ENCODE assay signal across 1 cellular context in the genomic region with DNA sequence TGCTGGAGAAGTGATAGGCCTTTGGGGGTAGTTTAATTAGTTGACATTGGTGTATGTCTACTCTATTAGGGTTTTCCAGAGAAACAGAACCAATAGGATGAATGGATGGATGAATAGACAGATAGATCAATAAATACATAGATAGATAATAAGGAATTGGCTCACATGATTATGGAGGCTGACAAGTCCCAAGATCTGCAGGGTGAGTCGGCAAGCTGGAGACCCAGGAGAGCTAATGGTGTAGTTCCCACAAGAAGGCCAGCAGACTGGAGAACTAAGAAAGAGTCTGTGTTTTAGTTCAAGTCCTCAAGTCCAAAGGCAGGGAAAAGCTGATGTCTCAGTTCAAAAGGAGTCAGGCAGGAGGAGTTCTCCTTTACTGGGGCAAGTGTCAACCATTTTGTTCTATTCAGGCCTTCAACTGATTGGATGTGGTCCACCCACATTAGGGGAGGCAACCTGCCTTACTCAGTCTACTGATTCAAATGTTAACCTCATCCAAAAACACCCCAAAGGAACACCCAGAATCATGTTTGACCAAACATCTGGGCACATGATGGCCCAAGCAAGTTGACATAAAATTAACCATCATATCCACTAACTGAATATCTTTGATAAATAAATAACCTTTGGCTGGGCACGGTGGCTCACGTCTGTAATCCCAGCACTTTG.
TF ChIP-seq lines count a peak whose summit lies in the region.

No MANE protein-coding gene starts in this region.

TF ChIP-seq in K562, 482 proteins besides CTCF, POLR2A, EP300 and RAD21 (continued from another document and continues in another):
- TF ChIP-seq, protein P1, sequence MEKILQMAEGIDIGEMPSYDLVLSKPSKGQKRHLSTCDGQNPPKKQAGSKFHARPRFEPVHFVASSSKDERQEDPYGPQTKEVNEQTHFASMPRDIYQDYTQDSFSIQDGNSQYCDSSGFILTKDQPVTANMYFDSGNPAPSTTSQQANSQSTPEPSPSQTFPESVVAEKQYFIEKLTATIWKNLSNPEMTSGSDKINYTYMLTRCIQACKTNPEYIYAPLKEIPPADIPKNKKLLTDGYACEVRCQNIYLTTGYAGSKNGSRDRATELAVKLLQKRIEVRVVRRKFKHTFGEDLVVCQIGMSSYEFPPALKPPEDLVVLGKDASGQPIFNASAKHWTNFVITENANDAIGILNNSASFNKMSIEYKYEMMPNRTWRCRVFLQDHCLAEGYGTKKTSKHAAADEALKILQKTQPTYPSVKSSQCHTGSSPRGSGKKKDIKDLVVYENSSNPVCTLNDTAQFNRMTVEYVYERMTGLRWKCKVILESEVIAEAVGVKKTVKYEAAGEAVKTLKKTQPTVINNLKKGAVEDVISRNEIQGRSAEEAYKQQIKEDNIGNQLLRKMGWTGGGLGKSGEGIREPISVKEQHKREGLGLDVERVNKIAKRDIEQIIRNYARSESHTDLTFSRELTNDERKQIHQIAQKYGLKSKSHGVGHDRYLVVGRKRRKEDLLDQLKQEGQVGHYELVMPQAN (IDR thresholded peaks at IDR 0.05; ENCODE audit: borderline replicate concordance) = 0 out of 2 replicates have a peak, but pooled peaks have one; percentile 11
- TF ChIP-seq KDM1A (IDR thresholded peaks at IDR 0.05) (no peak), TAF7 (tag; IDR thresholded peaks at IDR 0.05) (no peak), SNIP1 (IDR thresholded peaks at IDR 0.05; ENCODE audit: low read depth) (no peak), TAF1 (IDR thresholded peaks at IDR 0.05; ENCODE audit: control insufficient read depth, extremely low read depth, insufficient read depth, low read length, severe bottlenecking) (no peak), ZBED1 (IDR thresholded peaks at IDR 0.05) (no peak), HMG20A (CRISPR knock-in tag; conservative IDR thresholded peaks at IDR 0.05) (no peak), ZNF12 (CRISPR knock-in tag; IDR thresholded peaks at IDR 0.05) (no peak), GTF2E2 (tag; IDR thresholded peaks at IDR 0.05) (0 out of 2 replicates have a peak, but pooled peaks have one; percentile 56), KAT7 (CRISPR knock-in tag; IDR thresholded peaks at IDR 0.05; ENCODE audit: borderline replicate concordance) (no peak), ZNF133 (CRISPR knock-in tag; IDR thresholded peaks at IDR 0.05) (no peak), NUFIP1 (IDR thresholded peaks at IDR 0.05; ENCODE audit: partially characterized antibody) (no peak), MED1 (CRISPR knock-in tag; IDR thresholded peaks at IDR 0.05; ENCODE audit: borderline replicate concordance) (no peak), ZNF134 (CRISPR knock-in tag; conservative IDR thresholded peaks at IDR 0.05) (peak; percentile 89), NRF1 (conservative IDR thresholded peaks at IDR 0.05 in 1 of 2, IDR thresholded peaks at IDR 0.05 in 1 of 2) (no peak), WHSC1 (IDR thresholded peaks at IDR 0.05; ENCODE audit: low read length) (no peak), ZNF586 (CRISPR knock-in tag; conservative IDR thresholded peaks at IDR 0.05) (no peak), PHTF2 (CRISPR knock-in tag; IDR thresholded peaks at IDR 0.05) (0 out of 2 replicates have a peak, but pooled peaks have one; percentile 11), PURB (CRISPR knock-in tag; IDR thresholded peaks at IDR 0.05; ENCODE audit: low read depth) (no peak)
- TF ChIP-seq, protein P2, sequence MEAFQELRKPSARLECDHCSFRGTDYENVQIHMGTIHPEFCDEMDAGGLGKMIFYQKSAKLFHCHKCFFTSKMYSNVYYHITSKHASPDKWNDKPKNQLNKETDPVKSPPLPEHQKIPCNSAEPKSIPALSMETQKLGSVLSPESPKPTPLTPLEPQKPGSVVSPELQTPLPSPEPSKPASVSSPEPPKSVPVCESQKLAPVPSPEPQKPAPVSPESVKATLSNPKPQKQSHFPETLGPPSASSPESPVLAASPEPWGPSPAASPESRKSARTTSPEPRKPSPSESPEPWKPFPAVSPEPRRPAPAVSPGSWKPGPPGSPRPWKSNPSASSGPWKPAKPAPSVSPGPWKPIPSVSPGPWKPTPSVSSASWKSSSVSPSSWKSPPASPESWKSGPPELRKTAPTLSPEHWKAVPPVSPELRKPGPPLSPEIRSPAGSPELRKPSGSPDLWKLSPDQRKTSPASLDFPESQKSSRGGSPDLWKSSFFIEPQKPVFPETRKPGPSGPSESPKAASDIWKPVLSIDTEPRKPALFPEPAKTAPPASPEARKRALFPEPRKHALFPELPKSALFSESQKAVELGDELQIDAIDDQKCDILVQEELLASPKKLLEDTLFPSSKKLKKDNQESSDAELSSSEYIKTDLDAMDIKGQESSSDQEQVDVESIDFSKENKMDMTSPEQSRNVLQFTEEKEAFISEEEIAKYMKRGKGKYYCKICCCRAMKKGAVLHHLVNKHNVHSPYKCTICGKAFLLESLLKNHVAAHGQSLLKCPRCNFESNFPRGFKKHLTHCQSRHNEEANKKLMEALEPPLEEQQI (IDR thresholded peaks at IDR 0.05) = no peak
- TF ChIP-seq, protein P3, sequence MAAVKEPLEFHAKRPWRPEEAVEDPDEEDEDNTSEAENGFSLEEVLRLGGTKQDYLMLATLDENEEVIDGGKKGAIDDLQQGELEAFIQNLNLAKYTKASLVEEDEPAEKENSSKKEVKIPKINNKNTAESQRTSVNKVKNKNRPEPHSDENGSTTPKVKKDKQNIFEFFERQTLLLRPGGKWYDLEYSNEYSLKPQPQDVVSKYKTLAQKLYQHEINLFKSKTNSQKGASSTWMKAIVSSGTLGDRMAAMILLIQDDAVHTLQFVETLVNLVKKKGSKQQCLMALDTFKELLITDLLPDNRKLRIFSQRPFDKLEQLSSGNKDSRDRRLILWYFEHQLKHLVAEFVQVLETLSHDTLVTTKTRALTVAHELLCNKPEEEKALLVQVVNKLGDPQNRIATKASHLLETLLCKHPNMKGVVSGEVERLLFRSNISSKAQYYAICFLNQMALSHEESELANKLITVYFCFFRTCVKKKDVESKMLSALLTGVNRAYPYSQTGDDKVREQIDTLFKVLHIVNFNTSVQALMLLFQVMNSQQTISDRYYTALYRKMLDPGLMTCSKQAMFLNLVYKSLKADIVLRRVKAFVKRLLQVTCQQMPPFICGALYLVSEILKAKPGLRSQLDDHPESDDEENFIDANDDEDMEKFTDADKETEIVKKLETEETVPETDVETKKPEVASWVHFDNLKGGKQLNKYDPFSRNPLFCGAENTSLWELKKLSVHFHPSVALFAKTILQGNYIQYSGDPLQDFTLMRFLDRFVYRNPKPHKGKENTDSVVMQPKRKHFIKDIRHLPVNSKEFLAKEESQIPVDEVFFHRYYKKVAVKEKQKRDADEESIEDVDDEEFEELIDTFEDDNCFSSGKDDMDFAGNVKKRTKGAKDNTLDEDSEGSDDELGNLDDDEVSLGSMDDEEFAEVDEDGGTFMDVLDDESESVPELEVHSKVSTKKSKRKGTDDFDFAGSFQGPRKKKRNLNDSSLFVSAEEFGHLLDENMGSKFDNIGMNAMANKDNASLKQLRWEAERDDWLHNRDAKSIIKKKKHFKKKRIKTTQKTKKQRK (IDR thresholded peaks at IDR 0.05; ENCODE audit: borderline replicate concordance, low read depth, low read length) = no peak
- TF ChIP-seq, protein P4, sequence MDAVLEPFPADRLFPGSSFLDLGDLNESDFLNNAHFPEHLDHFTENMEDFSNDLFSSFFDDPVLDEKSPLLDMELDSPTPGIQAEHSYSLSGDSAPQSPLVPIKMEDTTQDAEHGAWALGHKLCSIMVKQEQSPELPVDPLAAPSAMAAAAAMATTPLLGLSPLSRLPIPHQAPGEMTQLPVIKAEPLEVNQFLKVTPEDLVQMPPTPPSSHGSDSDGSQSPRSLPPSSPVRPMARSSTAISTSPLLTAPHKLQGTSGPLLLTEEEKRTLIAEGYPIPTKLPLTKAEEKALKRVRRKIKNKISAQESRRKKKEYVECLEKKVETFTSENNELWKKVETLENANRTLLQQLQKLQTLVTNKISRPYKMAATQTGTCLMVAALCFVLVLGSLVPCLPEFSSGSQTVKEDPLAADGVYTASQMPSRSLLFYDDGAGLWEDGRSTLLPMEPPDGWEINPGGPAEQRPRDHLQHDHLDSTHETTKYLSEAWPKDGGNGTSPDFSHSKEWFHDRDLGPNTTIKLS (IDR thresholded peaks at IDR 0.05; ENCODE audit: borderline replicate concordance, low read depth) = no peak
- TF ChIP-seq, protein P5, sequence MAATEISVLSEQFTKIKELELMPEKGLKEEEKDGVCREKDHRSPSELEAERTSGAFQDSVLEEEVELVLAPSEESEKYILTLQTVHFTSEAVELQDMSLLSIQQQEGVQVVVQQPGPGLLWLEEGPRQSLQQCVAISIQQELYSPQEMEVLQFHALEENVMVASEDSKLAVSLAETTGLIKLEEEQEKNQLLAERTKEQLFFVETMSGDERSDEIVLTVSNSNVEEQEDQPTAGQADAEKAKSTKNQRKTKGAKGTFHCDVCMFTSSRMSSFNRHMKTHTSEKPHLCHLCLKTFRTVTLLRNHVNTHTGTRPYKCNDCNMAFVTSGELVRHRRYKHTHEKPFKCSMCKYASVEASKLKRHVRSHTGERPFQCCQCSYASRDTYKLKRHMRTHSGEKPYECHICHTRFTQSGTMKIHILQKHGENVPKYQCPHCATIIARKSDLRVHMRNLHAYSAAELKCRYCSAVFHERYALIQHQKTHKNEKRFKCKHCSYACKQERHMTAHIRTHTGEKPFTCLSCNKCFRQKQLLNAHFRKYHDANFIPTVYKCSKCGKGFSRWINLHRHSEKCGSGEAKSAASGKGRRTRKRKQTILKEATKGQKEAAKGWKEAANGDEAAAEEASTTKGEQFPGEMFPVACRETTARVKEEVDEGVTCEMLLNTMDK (IDR thresholded peaks at IDR 0.05; ENCODE audit: borderline replicate concordance, insufficient read depth, low read depth, low read length, poor library complexity, severe bottlenecking) = no peak
- TF ChIP-seq, protein P6, sequence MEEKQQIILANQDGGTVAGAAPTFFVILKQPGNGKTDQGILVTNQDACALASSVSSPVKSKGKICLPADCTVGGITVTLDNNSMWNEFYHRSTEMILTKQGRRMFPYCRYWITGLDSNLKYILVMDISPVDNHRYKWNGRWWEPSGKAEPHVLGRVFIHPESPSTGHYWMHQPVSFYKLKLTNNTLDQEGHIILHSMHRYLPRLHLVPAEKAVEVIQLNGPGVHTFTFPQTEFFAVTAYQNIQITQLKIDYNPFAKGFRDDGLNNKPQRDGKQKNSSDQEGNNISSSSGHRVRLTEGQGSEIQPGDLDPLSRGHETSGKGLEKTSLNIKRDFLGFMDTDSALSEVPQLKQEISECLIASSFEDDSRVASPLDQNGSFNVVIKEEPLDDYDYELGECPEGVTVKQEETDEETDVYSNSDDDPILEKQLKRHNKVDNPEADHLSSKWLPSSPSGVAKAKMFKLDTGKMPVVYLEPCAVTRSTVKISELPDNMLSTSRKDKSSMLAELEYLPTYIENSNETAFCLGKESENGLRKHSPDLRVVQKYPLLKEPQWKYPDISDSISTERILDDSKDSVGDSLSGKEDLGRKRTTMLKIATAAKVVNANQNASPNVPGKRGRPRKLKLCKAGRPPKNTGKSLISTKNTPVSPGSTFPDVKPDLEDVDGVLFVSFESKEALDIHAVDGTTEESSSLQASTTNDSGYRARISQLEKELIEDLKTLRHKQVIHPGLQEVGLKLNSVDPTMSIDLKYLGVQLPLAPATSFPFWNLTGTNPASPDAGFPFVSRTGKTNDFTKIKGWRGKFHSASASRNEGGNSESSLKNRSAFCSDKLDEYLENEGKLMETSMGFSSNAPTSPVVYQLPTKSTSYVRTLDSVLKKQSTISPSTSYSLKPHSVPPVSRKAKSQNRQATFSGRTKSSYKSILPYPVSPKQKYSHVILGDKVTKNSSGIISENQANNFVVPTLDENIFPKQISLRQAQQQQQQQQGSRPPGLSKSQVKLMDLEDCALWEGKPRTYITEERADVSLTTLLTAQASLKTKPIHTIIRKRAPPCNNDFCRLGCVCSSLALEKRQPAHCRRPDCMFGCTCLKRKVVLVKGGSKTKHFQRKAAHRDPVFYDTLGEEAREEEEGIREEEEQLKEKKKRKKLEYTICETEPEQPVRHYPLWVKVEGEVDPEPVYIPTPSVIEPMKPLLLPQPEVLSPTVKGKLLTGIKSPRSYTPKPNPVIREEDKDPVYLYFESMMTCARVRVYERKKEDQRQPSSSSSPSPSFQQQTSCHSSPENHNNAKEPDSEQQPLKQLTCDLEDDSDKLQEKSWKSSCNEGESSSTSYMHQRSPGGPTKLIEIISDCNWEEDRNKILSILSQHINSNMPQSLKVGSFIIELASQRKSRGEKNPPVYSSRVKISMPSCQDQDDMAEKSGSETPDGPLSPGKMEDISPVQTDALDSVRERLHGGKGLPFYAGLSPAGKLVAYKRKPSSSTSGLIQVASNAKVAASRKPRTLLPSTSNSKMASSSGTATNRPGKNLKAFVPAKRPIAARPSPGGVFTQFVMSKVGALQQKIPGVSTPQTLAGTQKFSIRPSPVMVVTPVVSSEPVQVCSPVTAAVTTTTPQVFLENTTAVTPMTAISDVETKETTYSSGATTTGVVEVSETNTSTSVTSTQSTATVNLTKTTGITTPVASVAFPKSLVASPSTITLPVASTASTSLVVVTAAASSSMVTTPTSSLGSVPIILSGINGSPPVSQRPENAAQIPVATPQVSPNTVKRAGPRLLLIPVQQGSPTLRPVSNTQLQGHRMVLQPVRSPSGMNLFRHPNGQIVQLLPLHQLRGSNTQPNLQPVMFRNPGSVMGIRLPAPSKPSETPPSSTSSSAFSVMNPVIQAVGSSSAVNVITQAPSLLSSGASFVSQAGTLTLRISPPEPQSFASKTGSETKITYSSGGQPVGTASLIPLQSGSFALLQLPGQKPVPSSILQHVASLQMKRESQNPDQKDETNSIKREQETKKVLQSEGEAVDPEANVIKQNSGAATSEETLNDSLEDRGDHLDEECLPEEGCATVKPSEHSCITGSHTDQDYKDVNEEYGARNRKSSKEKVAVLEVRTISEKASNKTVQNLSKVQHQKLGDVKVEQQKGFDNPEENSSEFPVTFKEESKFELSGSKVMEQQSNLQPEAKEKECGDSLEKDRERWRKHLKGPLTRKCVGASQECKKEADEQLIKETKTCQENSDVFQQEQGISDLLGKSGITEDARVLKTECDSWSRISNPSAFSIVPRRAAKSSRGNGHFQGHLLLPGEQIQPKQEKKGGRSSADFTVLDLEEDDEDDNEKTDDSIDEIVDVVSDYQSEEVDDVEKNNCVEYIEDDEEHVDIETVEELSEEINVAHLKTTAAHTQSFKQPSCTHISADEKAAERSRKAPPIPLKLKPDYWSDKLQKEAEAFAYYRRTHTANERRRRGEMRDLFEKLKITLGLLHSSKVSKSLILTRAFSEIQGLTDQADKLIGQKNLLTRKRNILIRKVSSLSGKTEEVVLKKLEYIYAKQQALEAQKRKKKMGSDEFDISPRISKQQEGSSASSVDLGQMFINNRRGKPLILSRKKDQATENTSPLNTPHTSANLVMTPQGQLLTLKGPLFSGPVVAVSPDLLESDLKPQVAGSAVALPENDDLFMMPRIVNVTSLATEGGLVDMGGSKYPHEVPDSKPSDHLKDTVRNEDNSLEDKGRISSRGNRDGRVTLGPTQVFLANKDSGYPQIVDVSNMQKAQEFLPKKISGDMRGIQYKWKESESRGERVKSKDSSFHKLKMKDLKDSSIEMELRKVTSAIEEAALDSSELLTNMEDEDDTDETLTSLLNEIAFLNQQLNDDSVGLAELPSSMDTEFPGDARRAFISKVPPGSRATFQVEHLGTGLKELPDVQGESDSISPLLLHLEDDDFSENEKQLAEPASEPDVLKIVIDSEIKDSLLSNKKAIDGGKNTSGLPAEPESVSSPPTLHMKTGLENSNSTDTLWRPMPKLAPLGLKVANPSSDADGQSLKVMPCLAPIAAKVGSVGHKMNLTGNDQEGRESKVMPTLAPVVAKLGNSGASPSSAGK (IDR thresholded peaks at IDR 0.05) = no peak
- TF ChIP-seq, protein P7, sequence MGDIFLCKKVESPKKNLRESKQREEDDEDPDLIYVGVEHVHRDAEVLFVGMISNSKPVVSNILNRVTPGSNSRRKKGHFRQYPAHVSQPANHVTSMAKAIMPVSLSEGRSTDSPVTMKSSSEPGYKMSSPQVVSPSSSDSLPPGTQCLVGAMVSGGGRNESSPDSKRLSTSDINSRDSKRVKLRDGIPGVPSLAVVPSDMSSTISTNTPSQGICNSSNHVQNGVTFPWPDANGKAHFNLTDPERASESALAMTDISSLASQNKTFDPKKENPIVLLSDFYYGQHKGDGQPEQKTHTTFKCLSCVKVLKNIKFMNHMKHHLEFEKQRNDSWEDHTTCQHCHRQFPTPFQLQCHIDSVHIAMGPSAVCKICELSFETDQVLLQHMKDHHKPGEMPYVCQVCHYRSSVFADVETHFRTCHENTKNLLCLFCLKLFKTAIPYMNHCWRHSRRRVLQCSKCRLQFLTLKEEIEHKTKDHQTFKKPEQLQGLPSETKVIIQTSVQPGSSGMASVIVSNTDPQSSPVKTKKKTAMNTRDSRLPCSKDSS (IDR thresholded peaks at IDR 0.05; ENCODE audit: low read depth, partially characterized antibody) = no peak
